24 cellular contexts compared by ENCODE assay signal in the genomic region with DNA sequence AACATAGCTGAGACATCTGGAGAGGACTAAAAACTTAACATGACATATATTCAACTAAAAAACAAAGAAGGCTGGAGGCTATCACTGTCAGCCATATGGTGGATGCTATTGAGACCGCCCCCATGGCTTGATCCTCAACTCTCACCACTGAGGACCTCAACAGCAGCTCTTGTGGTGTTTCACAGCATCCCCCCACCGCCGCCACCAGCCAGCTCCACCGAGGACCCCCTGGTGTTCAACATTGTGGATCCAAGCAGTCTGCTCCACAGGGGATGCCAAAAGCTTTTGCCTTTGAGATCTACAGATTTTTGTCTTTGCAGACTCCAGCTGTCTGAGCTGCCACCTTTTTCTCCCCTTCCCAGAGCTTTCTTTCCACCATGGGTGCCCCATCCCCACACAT.
"Had no signal": no experiment of that assay in that cellular context is flagged by ENCODE, and none has a peak within 500 bp of the region (broad histone marks: within the 10 kb centered on the region; RNA-seq: fewer than 3 reads in every experiment).

No MANE protein-coding gene starts in this region.

- ATAC-seq: left lobe of liver; mucosa of descending colon; psoas muscle; right lobe of liver; stimulated activated memory B cell treated with anti-CD40 and anti-IgM and Interleukin-4, amounts not matched to agents 10 μg/mL and 1 μg/mL and 100 μg/mL, for 72 hours had no signal

- H3K9ac ChIP-seq: parathyroid adenoma had no signal

- H3K9me3 ChIP-seq: esophagus squamous epithelium, mucosa of descending colon, right lobe of liver, testis, transverse colon had no signal

- H3K79me2 ChIP-seq: parathyroid adenoma had no signal

- FAIRE-seq: islet of Langerhans had no signal

- H2AFZ ChIP-seq: parathyroid adenoma had no signal

- H3K4me1 ChIP-seq: esophagus squamous epithelium, gastroesophageal sphincter, parathyroid adenoma, psoas muscle, right lobe of liver, spleen, testis, transverse colon had no signal

- H3K27ac ChIP-seq: epithelial cell of prostate, esophagus squamous epithelium, gastroesophageal sphincter, parathyroid adenoma, psoas muscle, right lobe of liver, spleen, testis, transverse colon had no signal

- H3K36me3 ChIP-seq: esophagus squamous epithelium, gastroesophageal sphincter, right lobe of liver, spleen, transverse colon had no signal

- H3K4me3 ChIP-seq: esophagus squamous epithelium, gastroesophageal sphincter, mucosa of descending colon, psoas muscle, right lobe of liver, spleen, testis, transverse colon had no signal

- H3K27me3 ChIP-seq: esophagus squamous epithelium, gastroesophageal sphincter, right lobe of liver, spleen, testis, transverse colon had no signal

- DNase-seq: effector memory CD4-positive, alpha-beta T cell; esophagus squamous epithelium; foreskin fibroblast; glutamatergic neuron; kidney glomerular epithelial cell; mammary epithelial cell; mucosa of descending colon; natural killer cell; nucleus accumbens; psoas muscle; retina; right lobe of liver; spleen; stimulated activated CD4-positive, alpha-beta T cell treated with anti-CD3 and anti-CD28 coated beads, Interleukin-15, amount 100 ng/mL, for 24 hours; stimulated activated CD4-positive, alpha-beta T cell treated with anti-CD3 and anti-CD28 coated beads, Interleukin-1b, Interleukin-23, amount 100 ng/mL, for 48 hours; stimulated activated CD4-positive, alpha-beta T cell treated with anti-CD3 and anti-CD28 coated beads, Interleukin-4, amount 100 ng/mL, for 24 hours; testis; transverse colon had no signal
